ENCODE assay signal across 10 cellular contexts in genomic region chr14:68844210-68844545, GRCh38. TPM values are rescaled to one million over a fixed set of nuclear protein-coding genes. Genes with fewer than 3 reads are reported as not detected.
A peak's percentile ranks its signal among the peaks of the same experiment; 100 is the strongest.
DNase-seq lines count a peak whose midpoint lies in the region; ATAC-seq and TF ChIP-seq lines count a peak whose summit lies in the region.
"Had no signal": no experiment of that assay in that cellular context is flagged by ENCODE, and none has a peak within 500 bp of the region (broad histone marks: within the 10 kb centered on the region; RNA-seq: fewer than 3 reads in every experiment).

No MANE protein-coding gene starts in this region.

- peak overlapping the region; percentile 40 for H3K4me3 Mint-ChIP-seq in Calu3 (ENCODE audit: low read depth, unreplicated experiment)
- H3K4me3 Mint-ChIP-seq in endodermal cell = peak overlapping the region; percentile 64
- no peak overlapping the region for H3K4me3 Mint-ChIP-seq in osteocyte (ENCODE audit: unreplicated experiment)

- no peak overlapping the region for H2AFZ ChIP-seq in PC-3 (ENCODE audit: low read length)

- no peak overlapping the region for H3K4me3 ChIP-seq in PC-3 (ENCODE audit: low read length)
- no peak overlapping the region for H3K4me3 ChIP-seq in endodermal cell (ENCODE audit: low read length)
- H3K4me3 ChIP-seq: BLaER1 treated with 17β-estradiol and CSF1 and Interleukin-3, amounts not matched to agents 10 nM and 100 nM had no signal

- peak overlapping the region; percentile 61; the same call in 1 of the 2 replicates for H3K4me2 ChIP-seq in PC-3 (ENCODE audit: low read length)

- BruUV-seq in Calu3 (replicated peaks; lab: Mats Ljungman, UMichigan) (no TSS peak), PC-3 (replicated peaks; lab: Mats Ljungman, UMichigan) (no TSS peak)

- CTCF ChIA-PET in Calu3 (lab: Charles Lee) (interaction anchor here (0.6 to 1.8 kb wide), 8 partner anchors 18 to 960 kb away, joined by 3 to 12 read pairs (median 3); partner anchors contain the start of gene ZFP36L1), PC-3 (lab: Charles Lee) (interaction anchor here (0.5 to 1.4 kb wide), 19 partner anchors 12 to 1020 kb away, joined by 3 to 8 read pairs (median 4); no protein-coding TSS in a partner anchor)

- H3K4me1 ChIP-seq in PC-3 (ENCODE audit: insufficient read depth, low read length) (peaks cover 14% of the 10 kb centered on the region), endodermal cell (ENCODE audit: control insufficient read depth, insufficient read depth, low read length) (no peaks in the 10 kb centered on the region)

- no peaks in the 10 kb centered on the region for H4K20me1 ChIP-seq in PC-3 (ENCODE audit: low read length)
- H4K20me1 ChIP-seq: BLaER1 treated with 17β-estradiol and CSF1 and Interleukin-3, amounts not matched to agents 10 nM and 100 nM had no signal

- no peaks in the 10 kb centered on the region for H3K36me3 ChIP-seq in PC-3 (ENCODE audit: low read depth, low read length)
- H3K36me3 ChIP-seq in endodermal cell (ENCODE audit: control insufficient read depth, insufficient read depth, low read length) = no peaks in the 10 kb centered on the region
- H3K36me3 ChIP-seq: BLaER1 treated with 17β-estradiol and CSF1 and Interleukin-3, amounts not matched to agents 10 nM and 100 nM; uterus had no signal

- H3K27ac Mint-ChIP-seq in Calu3 (ENCODE audit: unreplicated experiment) (no peak overlapping the region), endodermal cell (no peak overlapping the region), osteocyte (ENCODE audit: unreplicated experiment) (peak overlapping the region; percentile 70)

- H3K27ac ChIP-seq in PC-3 (ENCODE audit: low read length) = no peak overlapping the region
- H3K27ac ChIP-seq in endodermal cell (ENCODE audit: low read depth, low read length) = no peak overlapping the region

- no peak for DNase-seq in Calu3
- no peak for DNase-seq in PC-3
- DNase-seq in endodermal cell = no peak
- DNase-seq in osteocyte (ENCODE audit: extremely low spot score, unreplicated experiment) = no peak
- no peak for DNase-seq in NCI-H510A (lab: John Stamatoyannopoulos, UW)
- no peak for DNase-seq in hepatic stellate cell (ENCODE audit: low spot score)
- DNase-seq in GOT3 (lab: John Stamatoyannopoulos, UW) = no peak
- DNase-seq in DMS79 (lab: John Stamatoyannopoulos, UW) = no peak

- H3K36me3 Mint-ChIP-seq in Calu3 (ENCODE audit: insufficient read depth, unreplicated experiment) = peaks cover 11% of the 10 kb centered on the region
- H3K36me3 Mint-ChIP-seq in endodermal cell (ENCODE audit: low read depth) = no peaks in the 10 kb centered on the region
- peaks cover 8% of the 10 kb centered on the region for H3K36me3 Mint-ChIP-seq in osteocyte (ENCODE audit: unreplicated experiment)

- no peaks in the 10 kb centered on the region for H3F3A ChIP-seq in PC-3 (ENCODE audit: low read length, unreplicated experiment)

- no peaks in the 10 kb centered on the region for H3K9me3 Mint-ChIP-seq in Calu3 (ENCODE audit: low read depth, unreplicated experiment)
- H3K9me3 Mint-ChIP-seq in endodermal cell = peaks cover 7% of the 10 kb centered on the region
- no peaks in the 10 kb centered on the region for H3K9me3 Mint-ChIP-seq in osteocyte (ENCODE audit: unreplicated experiment)

- no peaks in the 10 kb centered on the region for H3K27me3 ChIP-seq in PC-3 (ENCODE audit: low read length)
- H3K27me3 ChIP-seq in endodermal cell (ENCODE audit: control insufficient read depth, insufficient read depth, low read length, poor library complexity, severe bottlenecking) = no peaks in the 10 kb centered on the region
- H3K27me3 ChIP-seq: BLaER1 treated with 17β-estradiol and CSF1 and Interleukin-3, amounts not matched to agents 10 nM and 100 nM; uterus had no signal

- H3K79me2 ChIP-seq in PC-3 (ENCODE audit: low read length) = no peaks in the 10 kb centered on the region

- H3K4me1 Mint-ChIP-seq in Calu3 (ENCODE audit: low read depth, unreplicated experiment) (peaks cover 28% of the 10 kb centered on the region), endodermal cell (peaks cover 4% of the 10 kb centered on the region), osteocyte (ENCODE audit: unreplicated experiment) (peaks cover 44% of the 10 kb centered on the region)

- no peaks in the 10 kb centered on the region for H3K27me3 Mint-ChIP-seq in Calu3 (ENCODE audit: unreplicated experiment)
- H3K27me3 Mint-ChIP-seq in endodermal cell (ENCODE audit: insufficient read depth) = peaks cover 10% of the 10 kb centered on the region
- H3K27me3 Mint-ChIP-seq in osteocyte (ENCODE audit: unreplicated experiment) = no peaks in the 10 kb centered on the region

- no peaks in the 10 kb centered on the region for H3K9me2 ChIP-seq in PC-3 (replicated peaks; ENCODE audit: low read length)

- POLR2A ChIA-PET in PC-3 (lab: Charles Lee; ENCODE audit: unreplicated experiment) = interaction anchor here (0.6 to 0.9 kb wide), 2 partner anchors 95 to 134 kb away, joined by 3 to 5 read pairs; no protein-coding TSS in a partner anchor

- ATAC-seq in PC-3 = no peak

- 48 to 80% methylated on average over 1 to 3 of the region's 6 CpGs for WGBS in endodermal cell (ENCODE audit: insufficient coverage in 1 of 2, insufficient read length in 1 of 2), 2 experiments

- no peaks in the 10 kb centered on the region for H3K9me3 ChIP-seq in PC-3 (ENCODE audit: low read length)
- H3K9me3 ChIP-seq in endodermal cell (ENCODE audit: control insufficient read depth, low read length) = peaks cover 6% of the 10 kb centered on the region
- H3K9me3 ChIP-seq: uterus had no signal

- H3K9ac ChIP-seq in PC-3 (ENCODE audit: low read length) (no peak overlapping the region), endodermal cell (ENCODE audit: extremely low read depth, low read length, poor library complexity, severe bottlenecking) (no peak overlapping the region)

- TF ChIP-seq CTCF in Calu3 (IDR thresholded peaks at IDR 0.05; ENCODE audit: unreplicated experiment) (no peak), PC-3 (conservative IDR thresholded peaks at IDR 0.05; ENCODE audit: low read depth, low read length) (peak; percentile 3; the same call in 1 of the 2 replicates), endodermal cell (conservative IDR thresholded peaks at IDR 0.05) (no peak), osteocyte (IDR thresholded peaks at IDR 0.05) (peak; percentile 1)

- intact Hi-C loops in Calu3 (cut with micrococcal nuclease; ENCODE audit: unreplicated experiment) = loop anchor here (5.0 kb wide), 2 partner anchors 912 to 962 kb away; no protein-coding TSS in a partner anchor
- intact Hi-C loops in PC-3 (cut with micrococcal nuclease) = loop anchor here (1.0 to 2.0 kb wide), 4 partner anchors 19 to 1007 kb away; no protein-coding TSS in a partner anchor

RNA-seq across cellular contexts. Expression of gene ZFP36L1, which starts 51.3 kb away (rescaled TPM):
- total RNA-seq in Calu3 (2022) (208 and 240 TPM in 2 replicates), PC-3 (2014; rRNA removed) (63.1 and 79.7 TPM in 2 replicates), endodermal cell (10 to 100 TPM; 99.4 to 99.6 TPM), osteocyte (311 and 352 TPM in 2 replicates)
- polyA plus RNA-seq in endodermal cell (2013, experiment 1 of 2) = 215 TPM
- 172 TPM for polyA plus RNA-seq in endodermal cell (2013, experiment 2 of 2)

Comparison
In these comparisons a context has a peak if more than half of its experiments do, and no peak if none do; other contexts are left out.
1. CTCF ChIP-seq: peak in PC-3 (single experiment) and osteocyte (single experiment); none in Calu3 (single experiment) and endodermal cell (single experiment).